Comparison of ENCODE assay signal across 8 cellular contexts in genomic region chr6:8539446-8539845, GRCh38.
A peak's percentile ranks its signal among the peaks of the same experiment; 100 is the strongest.
DNase-seq lines count a peak whose midpoint lies in the region; ATAC-seq and TF ChIP-seq lines count a peak whose summit lies in the region.

No MANE protein-coding gene starts in this region.

- H3K4me2 ChIP-seq in OCI-LY7 (ENCODE audit: low read length): no peak overlapping the region

- TF ChIP-seq CTCF in OCI-LY7 (conservative IDR thresholded peaks at IDR 0.05; ENCODE audit: low read length) (peak; percentile 72), fibroblast of pulmonary artery (IDR thresholded peaks at IDR 0.05; ENCODE audit: low read length, missing control alignments) (no peak)

- H3K9me3 ChIP-seq in OCI-LY7 (ENCODE audit: low read length): no peaks in the 10 kb centered on the region

- ATAC-seq in HG02884 (IDR thresholded peaks at IDR 0.05; ENCODE audit: unreplicated experiment): peak; percentile 64
- no peak for ATAC-seq in left ventricle myocardium superior

- H3K79me2 ChIP-seq in OCI-LY7 (ENCODE audit: insufficient read depth, low read depth, low read length): no peaks in the 10 kb centered on the region

- DNase-seq in Caki2 (ENCODE audit: low read depth) (peak; percentile 25), OCI-LY7 (ENCODE audit: low spot score) (peak; percentile 10), fibroblast of pulmonary artery (ENCODE audit: low read depth) (peak; percentile 15), mucosa of gallbladder (ENCODE audit: low spot score) (no peak), left ventricle myocardium superior (no peak)
- DNase-seq in activated CD4-positive, CD25-positive, alpha-beta regulatory T cell (lab: John Stamatoyannopoulos, UW): no peak
- no peak for DNase-seq in stimulated activated CD8-positive, alpha-beta memory T cell treated with anti-CD3 and anti-CD28 coated beads, Interleukin-4, amount 100 ng/mL, for 48 hours

- CTCF ChIA-PET in OCI-LY7 (lab: Charles Lee; ENCODE audit: unreplicated experiment): no interaction called here

- POLR2A ChIA-PET in OCI-LY7 (lab: Charles Lee): no interaction called here

- H3K9me2 ChIP-seq in OCI-LY7 (ENCODE audit: insufficient read depth, low read length): no peaks in the 10 kb centered on the region

- H3K4me3 ChIP-seq in OCI-LY7 (ENCODE audit: low read depth, low read length, poor library complexity, severe bottlenecking): no peak overlapping the region
- no peak overlapping the region for H3K4me3 ChIP-seq in fibroblast of pulmonary artery (replicated peaks; ENCODE audit: low read depth, low read length)

- intact Hi-C loops in OCI-LY7 (cut with micrococcal nuclease; ENCODE audit: unreplicated experiment): no loop called here
- intact Hi-C loops in left ventricle myocardium superior (cut with micrococcal nuclease): no loop called here

- no TSS peak for BruUV-seq in OCI-LY7 (replicated peaks; lab: Mats Ljungman, UMichigan)

- no peaks in the 10 kb centered on the region for H4K20me1 ChIP-seq in OCI-LY7 (ENCODE audit: insufficient read depth, low read length)

- no peak overlapping the region for H2AFZ ChIP-seq in OCI-LY7 (ENCODE audit: low read length)

- H3K27ac ChIP-seq in OCI-LY7 (ENCODE audit: low read depth, low read length, poor library complexity, severe bottlenecking): no peak overlapping the region

- H3K36me3 ChIP-seq in OCI-LY7 (ENCODE audit: insufficient read depth, low read length): no peaks in the 10 kb centered on the region

- in situ Hi-C loops in Caki2 (cut with HindIII; ENCODE audit: low pct_unique_long_range_greater_than_20kb, low sequenced_read_pairs): no loop called here

- H3K4me1 ChIP-seq in OCI-LY7 (ENCODE audit: insufficient read depth, low read length, poor library complexity, severe bottlenecking): no peaks in the 10 kb centered on the region

Comparison
In these comparisons a context has a peak if more than half of its experiments do, and no peak if none do; other contexts are left out.
1. DNase-seq: peak in Caki2 (single experiment), OCI-LY7 (single experiment) and fibroblast of pulmonary artery (single experiment); none in activated CD4-positive, CD25-positive, alpha-beta regulatory T cell (0 of 4), mucosa of gallbladder (single experiment), left ventricle myocardium superior (single experiment) and stimulated activated CD8-positive, alpha-beta memory T cell treated with anti-CD3 and anti-CD28 coated beads, Interleukin-4, amount 100 ng/mL, for 48 hours (single experiment).